ENCODE assay signal across 1 cellular context in the genomic region with DNA sequence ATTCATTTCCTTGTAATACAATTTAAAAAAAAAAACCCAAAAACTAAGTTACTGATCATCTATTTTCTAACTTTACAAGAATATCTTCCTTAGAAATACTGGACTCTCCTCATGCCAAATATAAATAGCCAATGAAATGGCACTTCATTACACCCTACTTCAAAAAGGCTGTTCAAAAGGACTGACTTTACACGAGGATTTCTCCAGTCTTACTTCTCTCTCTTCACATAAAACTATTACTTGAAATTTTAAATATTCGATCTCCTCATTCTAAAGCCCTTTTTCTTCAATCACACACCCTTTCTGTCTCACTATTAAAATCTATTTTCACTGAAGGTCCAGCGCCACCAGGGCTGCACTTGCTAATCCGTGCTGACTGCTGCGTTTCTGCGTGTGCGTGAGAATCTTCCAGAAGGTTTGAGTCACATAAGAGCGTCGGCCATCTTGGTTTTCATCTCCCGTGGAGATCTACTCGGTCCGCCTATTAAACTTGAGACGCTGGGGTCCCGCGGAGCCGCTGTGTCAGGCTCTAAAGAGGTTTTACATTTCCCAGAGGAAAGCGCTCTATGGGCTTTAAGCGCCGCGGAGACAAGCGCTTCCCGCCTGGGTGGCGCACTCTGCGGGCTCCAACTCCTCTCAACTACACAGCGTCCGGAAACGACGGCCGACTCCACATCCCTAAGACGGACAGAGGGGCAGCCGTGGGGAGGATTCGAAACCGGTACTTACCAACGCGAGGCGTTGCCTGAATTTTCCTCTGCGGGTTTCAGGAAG.
TF ChIP-seq lines count a peak whose summit lies in the region.

No MANE protein-coding gene starts in this region.

TF ChIP-seq in WTC11, 78 proteins besides CTCF, POLR2A, EP300 and RAD21 (continued from another document):
- TF ChIP-seq, protein P1, sequence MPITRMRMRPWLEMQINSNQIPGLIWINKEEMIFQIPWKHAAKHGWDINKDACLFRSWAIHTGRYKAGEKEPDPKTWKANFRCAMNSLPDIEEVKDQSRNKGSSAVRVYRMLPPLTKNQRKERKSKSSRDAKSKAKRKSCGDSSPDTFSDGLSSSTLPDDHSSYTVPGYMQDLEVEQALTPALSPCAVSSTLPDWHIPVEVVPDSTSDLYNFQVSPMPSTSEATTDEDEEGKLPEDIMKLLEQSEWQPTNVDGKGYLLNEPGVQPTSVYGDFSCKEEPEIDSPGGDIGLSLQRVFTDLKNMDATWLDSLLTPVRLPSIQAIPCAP (CRISPR knock-in tag; IDR thresholded peaks at IDR 0.05), result no peak
- peak; percentile 60; the same call in 1 of the 2 replicates for TF ChIP-seq CREM (CRISPR knock-in tag; IDR thresholded peaks at IDR 0.05)
